ENCODE assay signal across 9 cellular contexts in the genomic region with DNA sequence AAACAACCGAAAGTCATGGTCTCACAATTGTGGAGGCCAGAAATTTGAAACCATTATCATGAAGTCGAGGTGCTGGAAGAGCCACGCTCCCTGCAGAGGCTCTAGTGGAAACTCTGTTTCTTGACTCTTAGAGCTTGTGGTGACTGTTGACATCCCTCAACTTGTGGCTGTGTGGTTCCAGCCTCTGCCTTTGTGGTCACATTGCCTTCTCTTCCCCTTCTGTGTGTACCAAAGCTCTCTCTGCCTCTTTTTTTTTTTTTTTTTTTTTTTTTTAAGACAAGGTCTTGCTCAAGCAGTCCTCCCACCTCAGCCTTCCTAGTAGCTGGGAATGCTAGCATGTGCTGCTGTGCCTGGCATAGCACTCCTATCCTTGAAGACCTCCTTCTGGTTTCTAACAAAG. TPM values are rescaled to one million over a fixed set of nuclear protein-coding genes. Genes with fewer than 3 reads are reported as not detected.
DNase-seq lines count a peak whose midpoint lies in the region; ATAC-seq and TF ChIP-seq lines count a peak whose summit lies in the region.
"Had no signal": no experiment of that assay in that cellular context is flagged by ENCODE, and none has a peak within 500 bp of the region (broad histone marks: within the 10 kb centered on the region; RNA-seq: fewer than 3 reads in every experiment).

No MANE protein-coding gene starts in this region.

- no peak overlapping the region for H3K4me3 Mint-ChIP-seq in CD8-positive, alpha-beta T cell
- H3K4me3 Mint-ChIP-seq in natural killer cell treated with Interleukin-12 subunit alpha and Interleukin-12 subunit beta and Interleukin-15 and Interleukin-18, amount 100 ng/mL, for 72 hours: peak overlapping the region; percentile 12

- peak overlapping the region; percentile 33 for H3K27ac Mint-ChIP-seq in CD8-positive, alpha-beta T cell
- peak overlapping the region; percentile 38 to 58 for H3K27ac Mint-ChIP-seq in natural killer cell treated with Interleukin-12 subunit alpha and Interleukin-12 subunit beta and Interleukin-15 and Interleukin-18, amount 100 ng/mL, for 72 hours

- TF ChIP-seq CTCF in CD8-positive, alpha-beta T cell (IDR thresholded peaks at IDR 0.05): no peak

- H3K4me3 ChIP-seq in CD8-positive, alpha-beta T cell (ENCODE audit: low read depth, low read length): no peak overlapping the region
- H3K4me3 ChIP-seq: testis had no signal

- peaks cover 37% of the 10 kb centered on the region for H3K36me3 ChIP-seq in CD8-positive, alpha-beta T cell (ENCODE audit: insufficient read depth, low read length)

- peak in 5 of 7 experiments; percentile 9 to 53 (median 12) for DNase-seq in CD8-positive, alpha-beta T cell
- DNase-seq in NOMO-1 (lab: John Stamatoyannopoulos, UW; ENCODE audit: unreplicated experiment in 2 of 2) (peak; percentile 69 to 77), LoVo (ENCODE audit: low spot score) (no peak), DMS153 treated with DMSO at 0.1 percent for 48 hours (lab: John Stamatoyannopoulos, UW; ENCODE audit: unreplicated experiment) (no peak), NCI-H2196 (lab: John Stamatoyannopoulos, UW; ENCODE audit: unreplicated experiment) (no peak)
- peak; percentile 25 to 46 for DNase-seq in activated T-cell treated with anti-CD3 and anti-CD28 coated beads, Interleukin-2, amount 50 U/mL, for 48 hours
- DNase-seq in natural killer cell treated with Interleukin-12 subunit alpha and Interleukin-12 subunit beta and Interleukin-15 and Interleukin-18, amount 100 ng/mL, for 72 hours (ENCODE audit: low spot score): peak; percentile 70
- DNase-seq: testis had no signal

- no peaks in the 10 kb centered on the region for H3K9me3 ChIP-seq in CD8-positive, alpha-beta T cell (ENCODE audit: low read length)
- H3K9me3 ChIP-seq: testis had no signal

- ATAC-seq in CD8-positive, alpha-beta T cell: peak; percentile 36
- peak; percentile 88 to 89 for ATAC-seq in natural killer cell treated with Interleukin-12 subunit alpha and Interleukin-12 subunit beta and Interleukin-15 and Interleukin-18, amount 100 ng/mL, for 72 hours
- no peak for ATAC-seq in GM18867 (IDR thresholded peaks at IDR 0.05; ENCODE audit: unreplicated experiment)

- CTCF ChIA-PET in CD8-positive, alpha-beta T cell (lab: Charles Lee): interaction anchor here (0.8 to 12.5 kb wide), 20 partner anchors 10 to 188 kb away, joined by 3 to 213 read pairs (median 7); no protein-coding TSS in a partner anchor

- H3K9me3 Mint-ChIP-seq in CD8-positive, alpha-beta T cell: no peaks in the 10 kb centered on the region
- no peaks in the 10 kb centered on the region for H3K9me3 Mint-ChIP-seq in natural killer cell treated with Interleukin-12 subunit alpha and Interleukin-12 subunit beta and Interleukin-15 and Interleukin-18, amount 100 ng/mL, for 72 hours

- peaks cover 12% of the 10 kb centered on the region for H3K4me1 ChIP-seq in CD8-positive, alpha-beta T cell (ENCODE audit: insufficient read depth, low read length)
- H3K4me1 ChIP-seq: testis had no signal

- peaks cover 24% of the 10 kb centered on the region for H3K4me1 Mint-ChIP-seq in CD8-positive, alpha-beta T cell (ENCODE audit: low read depth)
- peaks cover 37 to 39% of the 10 kb centered on the region in 2 donors for H3K4me1 Mint-ChIP-seq in natural killer cell treated with Interleukin-12 subunit alpha and Interleukin-12 subunit beta and Interleukin-15 and Interleukin-18, amount 100 ng/mL, for 72 hours (ENCODE audit: low read depth in 2 of 2)

- no peaks in the 10 kb centered on the region for H3K27me3 ChIP-seq in CD8-positive, alpha-beta T cell (ENCODE audit: insufficient read depth, low read length)
- H3K27me3 ChIP-seq: testis had no signal

- H3K36me3 Mint-ChIP-seq in CD8-positive, alpha-beta T cell: peaks cover 84% of the 10 kb centered on the region
- peaks cover 53% of the 10 kb centered on the region for H3K36me3 Mint-ChIP-seq in natural killer cell treated with Interleukin-12 subunit alpha and Interleukin-12 subunit beta and Interleukin-15 and Interleukin-18, amount 100 ng/mL, for 72 hours

- H3K27me3 Mint-ChIP-seq in CD8-positive, alpha-beta T cell (ENCODE audit: low read depth): no peaks in the 10 kb centered on the region
- H3K27me3 Mint-ChIP-seq in natural killer cell treated with Interleukin-12 subunit alpha and Interleukin-12 subunit beta and Interleukin-15 and Interleukin-18, amount 100 ng/mL, for 72 hours: no peaks in the 10 kb centered on the region

- POLR2A ChIA-PET in CD8-positive, alpha-beta T cell (lab: Charles Lee): interaction anchor here (1.1 to 2.3 kb wide), 3 partner anchors 12 to 161 kb away, joined by 3 to 9 read pairs (median 4); no protein-coding TSS in a partner anchor

- intact Hi-C loops in CD8-positive, alpha-beta T cell (cut with DNase I, micrococcal nuclease): no loop called here

- H3K27ac ChIP-seq in CD8-positive, alpha-beta T cell (ENCODE audit: low read depth, low read length): no peak overlapping the region
- H3K27ac ChIP-seq: testis had no signal

RNA-seq across cellular contexts. Expression of a gene that starts 48.7 kb away (rescaled TPM):
- total RNA-seq in CD8-positive, alpha-beta T cell: 10 to 100 TPM; 74.0 to 77.9 TPM
- 10 to 100 TPM; 44.1 to 69.4 TPM for total RNA-seq in natural killer cell treated with Interleukin-12 subunit alpha and Interleukin-12 subunit beta and Interleukin-15 and Interleukin-18, amount 100 ng/mL, for 72 hours

Comparison
In these comparisons a context has a peak if more than half of its experiments do, and no peak if none do; other contexts are left out.
1. DNase-seq: peak in CD8-positive, alpha-beta T cell (5 of 7), NOMO-1 (2 of 2), activated T-cell treated with anti-CD3 and anti-CD28 coated beads, Interleukin-2, amount 50 U/mL, for 48 hours (2 of 2) and natural killer cell treated with Interleukin-12 subunit alpha and Interleukin-12 subunit beta and Interleukin-15 and Interleukin-18, amount 100 ng/mL, for 72 hours (single experiment); none in LoVo (single experiment), DMS153 treated with DMSO at 0.1 percent for 48 hours (single experiment) and NCI-H2196 (single experiment).